8 cellular contexts compared by ENCODE assay signal in the genomic region with DNA sequence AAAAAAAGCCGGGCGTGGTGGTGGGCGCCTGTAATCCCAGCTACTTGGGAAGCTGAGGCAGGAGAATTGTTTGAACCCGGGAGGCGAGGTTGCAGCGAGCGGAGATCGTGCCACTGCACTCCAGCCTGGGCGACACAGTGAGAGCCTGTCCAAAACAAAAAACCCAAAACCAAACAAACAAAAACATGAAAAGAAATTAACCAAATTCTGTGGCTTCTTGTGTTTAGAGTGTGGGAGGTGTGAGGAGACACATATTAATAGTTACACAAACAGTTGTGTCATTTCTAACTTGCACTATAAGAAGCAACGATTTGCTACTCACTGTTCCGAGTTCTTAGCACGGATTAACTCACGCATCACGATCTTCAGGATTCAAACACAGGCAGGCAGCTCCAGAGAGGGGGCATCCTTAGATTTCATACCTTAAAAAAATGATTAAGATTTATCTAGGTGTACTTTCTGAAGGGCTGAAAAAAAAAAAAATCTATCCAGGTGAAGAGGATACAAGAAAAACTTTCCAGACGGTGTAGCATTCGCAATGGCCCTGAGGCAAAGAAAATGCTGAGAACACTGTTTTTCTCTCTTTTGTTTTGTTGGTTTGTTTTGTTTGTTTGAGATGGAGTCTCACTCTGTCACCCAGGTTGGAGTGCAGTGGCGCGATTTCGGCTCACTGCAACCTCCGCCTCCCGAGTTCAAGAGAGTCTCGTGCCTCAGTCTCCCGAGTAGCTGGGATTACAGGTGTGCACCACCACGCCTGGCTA. TPM values are rescaled to one million over a fixed set of nuclear protein-coding genes. Genes with fewer than 3 reads are reported as not detected.
DNase-seq lines count a peak whose midpoint lies in the region; ATAC-seq, FAIRE-seq and TF ChIP-seq lines count a peak whose summit lies in the region.

No MANE protein-coding gene starts in this region.

- no TSS peak for BruUV-seq in GM12878 (replicated peaks; lab: Mats Ljungman, UMichigan)

- H3K4me2 ChIP-seq in GM12878 (ENCODE audit: control insufficient read depth, insufficient read depth) = peak overlapping the region; percentile 84

- H3K27me3 ChIP-seq in GM12878 (replicated peaks in 1 of 2; ENCODE audit: control insufficient read depth in 2 of 2, insufficient read depth in 2 of 2, low read length in 1 of 2) = no peaks in the 10 kb centered on the region

- RAD21 ChIA-PET in GM12878 (lab: Charles Lee; ENCODE audit: unreplicated experiment) = interaction anchor here (0.7 to 2.4 kb wide), 9 partner anchors 16 to 90 kb away, joined by 3 to 16 read pairs (median 5); partner anchors contain the start of gene CNR2

- no peaks in the 10 kb centered on the region for H3K4me1 ChIP-seq in GM12878 (ENCODE audit: control insufficient read depth, insufficient read depth, low read length)
- peaks cover 5% of the 10 kb centered on the region for H3K4me1 ChIP-seq in mesodermal cell (ENCODE audit: control insufficient read depth, insufficient read depth, low read length, poor library complexity, severe bottlenecking)

- peak; percentile 68 for FAIRE-seq in GM12878 (lab: Jason Lieb, UNC)

- H3K9ac ChIP-seq in GM12878 (ENCODE audit: control insufficient read depth, insufficient read depth, low read length) = peak overlapping the region; percentile 94

- no peak for TF ChIP-seq RAD21 in GM12878 (IDR thresholded peaks at IDR 0.05; ENCODE audit: insufficient read depth, low read depth, low read length)

- WGBS in GM12878 (ENCODE audit: insufficient coverage, insufficient replicate concordance, low lambda C conversion rate, missing lambda C conversion rate) = 34% methylated on average over 21 of the region's 24 CpGs
- 74 to 82% methylated on average over 13 to 18 of the region's 24 CpGs for WGBS in mesodermal cell (ENCODE audit: insufficient coverage in 2 of 2), 2 experiments

- H3K79me2 ChIP-seq in GM12878 (ENCODE audit: control insufficient read depth, insufficient read depth, low read length) = peaks cover 10% of the 10 kb centered on the region

- peak; percentile 75 for ATAC-seq in GM18511 (IDR thresholded peaks at IDR 0.05; ENCODE audit: unreplicated experiment)
- peak; percentile 36 for ATAC-seq in HG03439 (IDR thresholded peaks at IDR 0.05; ENCODE audit: unreplicated experiment)
- ATAC-seq in GM12878 = peak; percentile 85
- ATAC-seq in GM18861 (IDR thresholded peaks at IDR 0.05; ENCODE audit: unreplicated experiment) = no peak

- H3K27ac ChIP-seq in GM12878 (ENCODE audit: control insufficient read depth, insufficient read depth) (peak overlapping the region; percentile 82), mesodermal cell (ENCODE audit: low read depth, low read length, severe bottlenecking) (peak overlapping the region; percentile 10)

- H3K4me3 ChIP-seq in GM12878 = peak overlapping the region; percentile 83
- peak overlapping the region; percentile 72 for H3K4me3 ChIP-seq in mesodermal cell (ENCODE audit: extremely low read depth, insufficient read depth, low read length, poor library complexity, severe bottlenecking)

- SMC1A ChIA-PET in GM12878 (lab: Charles Lee; ENCODE audit: uncharacterized antibody, unreplicated experiment) = interaction anchor here (0.7 to 2.0 kb wide), 11 partner anchors 8 to 150 kb away, joined by 3 to 7 read pairs (median 4); partner anchors contain the start of gene CNR2

- peak overlapping the region; percentile 75 for H2AFZ ChIP-seq in GM12878 (ENCODE audit: control insufficient read depth, low read depth, low read length)

- intact Hi-C loops in GM12878 (cut with micrococcal nuclease; ENCODE audit: unreplicated experiment) = loop anchor here (1.0 kb wide), 2 partner anchors 39 to 42 kb away; partner anchors contain the start of gene FUCA1

- TF ChIP-seq EP300 in GM12878 (IDR thresholded peaks at IDR 0.05; ENCODE audit: borderline replicate concordance in 1 of 2, control insufficient read depth in 1 of 2, low read depth in 2 of 2, low read length in 2 of 2) = peak; percentile 69 to 74; a peak in 3 of 4 replicates

- TF ChIP-seq POLR2A in GM12878 (IDR thresholded peaks at IDR 0.05; ENCODE audit: low read depth, low read length) = no peak

- TF ChIP-seq CTCF in GM12878 (IDR thresholded peaks at IDR 0.05 in 2 of 3, conservative IDR thresholded peaks at IDR 0.05 in 1 of 3; ENCODE audit: control insufficient read depth in 2 of 3, extremely low read depth in 1 of 3, insufficient read depth in 1 of 3, low read depth in 3 of 3, low read length in 3 of 3) = no peak

- no peaks in the 10 kb centered on the region for H3K36me3 ChIP-seq in GM12878 (ENCODE audit: control insufficient read depth in 2 of 2, insufficient read depth in 2 of 2, low read length in 1 of 2)
- H3K36me3 ChIP-seq in mesodermal cell (ENCODE audit: control insufficient read depth, insufficient read depth, low read length) = no peaks in the 10 kb centered on the region

- POLR2A ChIA-PET in GM12878 (lab: Charles Lee) = interaction anchor here (0.6 to 3.5 kb wide), 12 partner anchors 12 to 365 kb away, joined by 3 to 22 read pairs (median 5); partner anchors contain the start of genes GALE and PITHD1

- H4K20me1 ChIP-seq in GM12878 (ENCODE audit: control insufficient read depth, insufficient read depth) = no peaks in the 10 kb centered on the region

- DNase-seq in GM12878 (ENCODE audit: low read depth, low spot score) (peak; percentile 49), dermis blood vessel endothelial cell (no peak), GM03348 (ENCODE audit: low spot score) (no peak), HCEC 1CT (no peak)

- CTCF ChIA-PET in GM12878 (lab: Yijun Ruan, JAX) = interaction anchor here (0.6 to 8.3 kb wide), 10 partner anchors 9 to 90 kb away, joined by 3 to 74 read pairs (median 3); partner anchors contain the start of gene CNR2

- in situ Hi-C loops in GM12878 (cut with MboI) = no loop called here

- no peaks in the 10 kb centered on the region for H3K9me3 ChIP-seq in GM12878 (replicated peaks; ENCODE audit: control insufficient read depth, insufficient read depth, low read length)
- H3K9me3 ChIP-seq in mesodermal cell (ENCODE audit: control insufficient read depth, low read length) = no peaks in the 10 kb centered on the region

RNA-seq across cellular contexts. Expression of gene HMGCL, which starts 0.7 kb away (rescaled TPM):
- total RNA-seq in GM12878 (2013; cell fraction: nucleolus; rRNA removed) = 49.0 and 49.4 TPM in 2 replicates
- total RNA-seq in GM12878 (2014; rRNA removed) = 34.2 and 35.9 TPM in 2 replicates
- total RNA-seq in GM12878 (2014; rRNA removed; fragmentation: Illumina TruSeq; extraction: Trizol) = 29.4 and 34.0 TPM in 2 replicates
- 29.4 and 33.1 TPM in 2 replicates for total RNA-seq in GM12878 (2021)
- 32.9 TPM for polyA plus RNA-seq in GM12878 (2011; ENCODE audit: low read depth)
- 30.6 and 35.5 TPM in 2 replicates for polyA plus RNA-seq in GM12878 (2011; rRNA removed)
- polyA plus RNA-seq in GM12878 (2011; cell fraction: cytosol; rRNA removed) = 35.9 and 40.0 TPM in 2 replicates
- 21.1 and 28.7 TPM in 2 replicates for polyA plus RNA-seq in GM12878 (2011; cell fraction: nucleus; rRNA removed)
- 32.2 and 51.7 TPM in 2 replicates for polyA plus RNA-seq in GM12878 (2012)
- 28.0 and 34.2 TPM in 2 replicates for polyA plus RNA-seq in GM12878 (2014; fragmentation: Illumina TruSeq; extraction: Trizol)
- polyA plus RNA-seq in GM12878 (2014; fragmentation: Nextera tagmentation; extraction: Ambion mirVana) = 100 to 1,000 TPM in 1 of 2 experiments, 10 to 100 TPM in 1; 75.9 to 127 TPM
- polyA plus RNA-seq in GM12878 (2014; rRNA removed) = 32.1 and 37.3 TPM in 2 replicates
- 10 to 100 TPM; 40.1 to 40.5 TPM for polyA plus RNA-seq in GM12878 (2016; fragmentation: Nextera tagmentation; extraction: Ambion mirVana)
- polyA minus RNA-seq in GM12878 (2011; rRNA and poly(A)+ RNA removed) = 25.5 and 28.4 TPM in 2 replicates
- 6.3 and 8.2 TPM in 2 replicates for polyA minus RNA-seq in GM12878 (2011; cell fraction: cytosol; rRNA and poly(A)+ RNA removed)
- 8.8 and 12.3 TPM in 2 replicates for polyA minus RNA-seq in GM12878 (2011; cell fraction: nucleus; rRNA and poly(A)+ RNA removed)
- polyA plus RNA-seq in mesodermal cell (2013, experiment 1 of 2) = 32.7 TPM
- polyA plus RNA-seq in mesodermal cell (2013, experiment 2 of 2) = 31.2 TPM
- 52.5 and 59.9 TPM in 2 replicates for total RNA-seq in dermis blood vessel endothelial cell

RNA-seq across cellular contexts. Expression of gene GALE, which starts 25.4 kb away (rescaled TPM):
- 22.6 and 31.0 TPM in 2 replicates for total RNA-seq in GM12878 (2013; cell fraction: nucleolus; rRNA removed)
- total RNA-seq in GM12878 (2014; rRNA removed) (46.8 and 51.6 TPM in 2 replicates), GM12878 (2014; rRNA removed; fragmentation: Illumina TruSeq; extraction: Trizol) (24.2 and 27.6 TPM in 2 replicates), GM12878 (2021) (41.7 and 47.5 TPM in 2 replicates), dermis blood vessel endothelial cell (34.7 and 42.2 TPM in 2 replicates)
- polyA plus RNA-seq in GM12878 (2011; ENCODE audit: low read depth) = 11.5 TPM
- polyA plus RNA-seq in GM12878 (2011; rRNA removed) (14.5 and 23.8 TPM in 2 replicates), GM12878 (2014; fragmentation: Illumina TruSeq; extraction: Trizol) (23.6 and 34.0 TPM in 2 replicates), GM12878 (2014; fragmentation: Nextera tagmentation; extraction: Ambion mirVana) (1 to 10 TPM; 4.2 to 10.0 TPM), GM12878 (2014; rRNA removed) (50.2 and 50.8 TPM in 2 replicates), GM12878 (2016; fragmentation: Nextera tagmentation; extraction: Ambion mirVana) (10 to 100 TPM; 72.2 to 93.7 TPM)
- 35.5 and 41.5 TPM in 2 replicates for polyA plus RNA-seq in GM12878 (2011; cell fraction: cytosol; rRNA removed)
- polyA plus RNA-seq in GM12878 (2011; cell fraction: nucleus; rRNA removed) = 46.5 and 47.9 TPM in 2 replicates
- 21.1 and 26.8 TPM in 2 replicates for polyA plus RNA-seq in GM12878 (2012)
- 10.7 and 20.4 TPM in 2 replicates for polyA minus RNA-seq in GM12878 (2011; rRNA and poly(A)+ RNA removed)
- 10.0 and 10.7 TPM in 2 replicates for polyA minus RNA-seq in GM12878 (2011; cell fraction: cytosol; rRNA and poly(A)+ RNA removed)
- 7.7 and 12.5 TPM in 2 replicates for polyA minus RNA-seq in GM12878 (2011; cell fraction: nucleus; rRNA and poly(A)+ RNA removed)
- polyA plus RNA-seq in mesodermal cell (2013, experiment 1 of 2) = 44.9 TPM
- polyA plus RNA-seq in mesodermal cell (2013, experiment 2 of 2) = 36.6 TPM

RNA-seq across cellular contexts. Expression of gene LYPLA2, which starts 35.0 kb away (rescaled TPM):
- 15.9 and 20.7 TPM in 2 replicates for total RNA-seq in GM12878 (2013; cell fraction: nucleolus; rRNA removed)
- total RNA-seq in GM12878 (2014; rRNA removed) = 94.0 and 107 TPM in 2 replicates
- 28.8 and 30.1 TPM in 2 replicates for total RNA-seq in GM12878 (2014; rRNA removed; fragmentation: Illumina TruSeq; extraction: Trizol)
- total RNA-seq in GM12878 (2021) = 77.0 and 79.6 TPM in 2 replicates
- polyA plus RNA-seq in GM12878 (2011; ENCODE audit: low read depth) = 23.2 TPM
- polyA plus RNA-seq in GM12878 (2011; rRNA removed) = 21.9 and 41.5 TPM in 2 replicates
- polyA plus RNA-seq in GM12878 (2011; cell fraction: cytosol; rRNA removed) = 72.1 and 103 TPM in 2 replicates
- polyA plus RNA-seq in GM12878 (2011; cell fraction: nucleus; rRNA removed) = 115 and 123 TPM in 2 replicates
- polyA plus RNA-seq in GM12878 (2012) = 46.2 and 62.6 TPM in 2 replicates
- polyA plus RNA-seq in GM12878 (2014; fragmentation: Illumina TruSeq; extraction: Trizol) = 15.5 and 47.7 TPM in 2 replicates
- polyA plus RNA-seq in GM12878 (2014; fragmentation: Nextera tagmentation; extraction: Ambion mirVana) = 1 to 10 TPM; 2.7 to 5.9 TPM
- polyA plus RNA-seq in GM12878 (2014; rRNA removed) = 110 and 131 TPM in 2 replicates
- 100 to 1,000 TPM; 116 to 129 TPM for polyA plus RNA-seq in GM12878 (2016; fragmentation: Nextera tagmentation; extraction: Ambion mirVana)
- polyA minus RNA-seq in GM12878 (2011; rRNA and poly(A)+ RNA removed) = 25.5 and 47.7 TPM in 2 replicates
- 26.0 and 26.1 TPM in 2 replicates for polyA minus RNA-seq in GM12878 (2011; cell fraction: cytosol; rRNA and poly(A)+ RNA removed)
- polyA minus RNA-seq in GM12878 (2011; cell fraction: nucleus; rRNA and poly(A)+ RNA removed) = 16.3 and 23.5 TPM in 2 replicates
- 90.1 TPM for polyA plus RNA-seq in mesodermal cell (2013, experiment 1 of 2)
- polyA plus RNA-seq in mesodermal cell (2013, experiment 2 of 2) = 60.3 TPM
- total RNA-seq in dermis blood vessel endothelial cell = 108 and 113 TPM in 2 replicates

RNA-seq across cellular contexts. Expression of gene FUCA1, which starts 42.1 kb away (rescaled TPM):
- 37.5 and 45.4 TPM in 2 replicates for total RNA-seq in GM12878 (2013; cell fraction: nucleolus; rRNA removed)
- total RNA-seq in GM12878 (2014; rRNA removed) (53.7 and 59.5 TPM in 2 replicates), GM12878 (2014; rRNA removed; fragmentation: Illumina TruSeq; extraction: Trizol) (51.4 and 54.4 TPM in 2 replicates), GM12878 (2021) (41.3 and 42.4 TPM in 2 replicates), dermis blood vessel endothelial cell (10.7 and 20.6 TPM in 2 replicates)
- polyA plus RNA-seq in GM12878 (2011; ENCODE audit: low read depth) = 40.3 TPM
- polyA plus RNA-seq in GM12878 (2011; rRNA removed) (51.6 and 65.1 TPM in 2 replicates), GM12878 (2014; fragmentation: Illumina TruSeq; extraction: Trizol) (55.9 and 61.5 TPM in 2 replicates), GM12878 (2014; fragmentation: Nextera tagmentation; extraction: Ambion mirVana) (10 to 100 TPM; 33.3 to 41.8 TPM), GM12878 (2014; rRNA removed) (39.6 and 49.9 TPM in 2 replicates), GM12878 (2016; fragmentation: Nextera tagmentation; extraction: Ambion mirVana) (100 to 1,000 TPM; 112 to 117 TPM)
- 31.8 and 33.0 TPM in 2 replicates for polyA plus RNA-seq in GM12878 (2011; cell fraction: cytosol; rRNA removed)
- 19.2 and 22.0 TPM in 2 replicates for polyA plus RNA-seq in GM12878 (2011; cell fraction: nucleus; rRNA removed)
- polyA plus RNA-seq in GM12878 (2012) = 39.7 and 51.5 TPM in 2 replicates
- 29.6 and 35.9 TPM in 2 replicates for polyA minus RNA-seq in GM12878 (2011; rRNA and poly(A)+ RNA removed)
- 10.7 and 11.8 TPM in 2 replicates for polyA minus RNA-seq in GM12878 (2011; cell fraction: cytosol; rRNA and poly(A)+ RNA removed)
- polyA minus RNA-seq in GM12878 (2011; cell fraction: nucleus; rRNA and poly(A)+ RNA removed) = 5.4 and 9.6 TPM in 2 replicates
- polyA plus RNA-seq in mesodermal cell (2013, experiment 1 of 2) = 4.1 TPM
- polyA plus RNA-seq in mesodermal cell (2013, experiment 2 of 2) = 3.3 TPM

RNA-seq across cellular contexts. Expression of gene PITHD1, which starts 47.7 kb away (rescaled TPM):
- total RNA-seq in GM12878 (2013; cell fraction: nucleolus; rRNA removed) = 19.1 and 27.2 TPM in 2 replicates
- total RNA-seq in GM12878 (2014; rRNA removed) (75.6 and 81.1 TPM in 2 replicates), GM12878 (2014; rRNA removed; fragmentation: Illumina TruSeq; extraction: Trizol) (64.2 and 68.6 TPM in 2 replicates), GM12878 (2021) (61.7 and 65.5 TPM in 2 replicates), dermis blood vessel endothelial cell (41.2 and 43.8 TPM in 2 replicates)
- polyA plus RNA-seq in GM12878 (2011; ENCODE audit: low read depth) = 51.3 TPM
- polyA plus RNA-seq in GM12878 (2011; rRNA removed) (80.5 and 82.2 TPM in 2 replicates), GM12878 (2014; fragmentation: Illumina TruSeq; extraction: Trizol) (64.4 and 69.9 TPM in 2 replicates), GM12878 (2014; fragmentation: Nextera tagmentation; extraction: Ambion mirVana) (10 to 100 TPM; 23.7 to 43.3 TPM), GM12878 (2014; rRNA removed) (69.6 and 72.6 TPM in 2 replicates), GM12878 (2016; fragmentation: Nextera tagmentation; extraction: Ambion mirVana) (10 to 100 TPM; 64.8 to 73.2 TPM)
- 52.2 and 60.4 TPM in 2 replicates for polyA plus RNA-seq in GM12878 (2011; cell fraction: cytosol; rRNA removed)
- 41.3 and 41.4 TPM in 2 replicates for polyA plus RNA-seq in GM12878 (2011; cell fraction: nucleus; rRNA removed)
- polyA plus RNA-seq in GM12878 (2012) = 43.9 and 44.2 TPM in 2 replicates
- 15.8 and 23.9 TPM in 2 replicates for polyA minus RNA-seq in GM12878 (2011; rRNA and poly(A)+ RNA removed)
- 7.1 and 9.4 TPM in 2 replicates for polyA minus RNA-seq in GM12878 (2011; cell fraction: cytosol; rRNA and poly(A)+ RNA removed)
- polyA minus RNA-seq in GM12878 (2011; cell fraction: nucleus; rRNA and poly(A)+ RNA removed) = 8.7 and 15.4 TPM in 2 replicates
- 26.8 TPM for polyA plus RNA-seq in mesodermal cell (2013, experiment 1 of 2)
- 25.0 TPM for polyA plus RNA-seq in mesodermal cell (2013, experiment 2 of 2)
